ENCODE assay signal across 29 cellular contexts in the genomic region with DNA sequence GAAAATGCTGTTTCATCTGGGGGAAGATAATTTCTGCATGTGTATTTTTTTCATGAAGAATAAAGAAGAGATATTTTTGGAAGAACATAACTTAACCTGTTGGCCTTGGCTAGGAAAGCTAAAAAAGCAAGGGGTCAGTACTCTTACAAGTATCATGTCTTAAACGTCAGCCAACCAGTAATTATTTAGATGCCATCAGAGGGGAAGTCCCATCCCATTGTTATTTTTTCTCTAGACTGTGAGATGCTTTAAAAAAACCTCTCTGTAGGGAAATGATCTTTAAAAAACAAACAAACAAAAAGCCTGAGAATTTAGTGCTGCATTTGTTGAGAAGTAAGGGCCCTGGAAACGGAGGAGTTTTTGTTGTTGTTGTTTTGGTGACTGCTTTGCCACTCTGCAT.
DNase-seq lines count a peak whose midpoint lies in the region; ATAC-seq and TF ChIP-seq lines count a peak whose summit lies in the region.
"Had no signal": no experiment of that assay in that cellular context is flagged by ENCODE, and none has a peak within 500 bp of the region (broad histone marks: within the 10 kb centered on the region; RNA-seq: fewer than 3 reads in every experiment).

No MANE protein-coding gene starts in this region.

- H3K9me3 Mint-ChIP-seq in brain, result no peaks in the 10 kb centered on the region
- peaks cover 6 to 9% of the 10 kb centered on the region in 2 donors for H3K9me3 Mint-ChIP-seq in stimulated activated naive B cell treated with anti-CD40 and anti-IgM and Interleukin-4, amounts not matched to agents 10 μg/mL and 1 μg/mL and 100 μg/mL, for 72 hours
- H3K9me3 Mint-ChIP-seq: CD8-positive, alpha-beta T cell had no signal

- WGBS in heart right ventricle, 2 donors, result 37 to 52% methylated on average over 2 of the region's 2 CpGs

- H3K27ac Mint-ChIP-seq in brain, result peak overlapping the region in 3 of 5 experiments; percentile 18 to 90 (median 62)
- peak overlapping the region; percentile 42 for H3K27ac Mint-ChIP-seq in stimulated activated naive B cell treated with anti-CD40 and anti-IgM and Interleukin-4, amounts not matched to agents 10 μg/mL and 1 μg/mL and 100 μg/mL, for 72 hours
- H3K27ac Mint-ChIP-seq: activated CD4-positive, alpha-beta T cell treated with anti-CD3 and anti-CD28 coated beads for 36 hours; activated naive CD8-positive, alpha-beta T cell; CD8-positive, alpha-beta T cell; dendritic cell treated with granulocyte-macrophage colony-stimulating factor and Interleukin-4, amounts not matched to agents 40 ng/mL and 50 ng/mL, for 4 days; T-helper 17 cell had no signal

- H3K27ac ChIP-seq in heart right ventricle (peak overlapping the region in 2 of 10 donors; percentile 2 to 33), right atrium auricular region (no peak overlapping the region)
- H3K27ac ChIP-seq: psoas muscle, RWPE1, stomach, tibial artery had no signal

- no peaks in the 10 kb centered on the region for H3K27me3 ChIP-seq in heart right ventricle
- no peaks in the 10 kb centered on the region for H3K27me3 ChIP-seq in right atrium auricular region
- H3K27me3 ChIP-seq: MG63, stomach, tibial artery had no signal

- peaks cover 4% of the 10 kb centered on the region for H3K36me3 Mint-ChIP-seq in brain
- peaks cover 9 to 26% of the 10 kb centered on the region in 2 donors for H3K36me3 Mint-ChIP-seq in stimulated activated naive B cell treated with anti-CD40 and anti-IgM and Interleukin-4, amounts not matched to agents 10 μg/mL and 1 μg/mL and 100 μg/mL, for 72 hours
- H3K36me3 Mint-ChIP-seq: CD8-positive, alpha-beta T cell had no signal

- no peak overlapping the region for H3K4me3 Mint-ChIP-seq in brain
- no peak overlapping the region for H3K4me3 Mint-ChIP-seq in stimulated activated naive B cell treated with anti-CD40 and anti-IgM and Interleukin-4, amounts not matched to agents 10 μg/mL and 1 μg/mL and 100 μg/mL, for 72 hours
- H3K4me3 Mint-ChIP-seq: activated CD4-positive, alpha-beta T cell treated with anti-CD3 and anti-CD28 coated beads for 36 hours; activated naive CD8-positive, alpha-beta T cell; CD8-positive, alpha-beta T cell; dendritic cell treated with granulocyte-macrophage colony-stimulating factor and Interleukin-4, amounts not matched to agents 40 ng/mL and 50 ng/mL, for 4 days; T-helper 17 cell had no signal

- peak in 5 of 8 donors; percentile 34 to 70 (median 48) for ATAC-seq in heart right ventricle
- ATAC-seq in stimulated activated naive B cell treated with anti-CD40 and anti-IgM and Interleukin-4, amounts not matched to agents 10 μg/mL and 1 μg/mL and 100 μg/mL, for 72 hours (replicated peaks), result peak in 1 of 2 donors; percentile 33
- ATAC-seq in GM21528 (IDR thresholded peaks at IDR 0.05; ENCODE audit: low FRiP score, unreplicated experiment), result no peak
- ATAC-seq in HG02763 (IDR thresholded peaks at IDR 0.05; ENCODE audit: unreplicated experiment), result no peak
- ATAC-seq: activated CD4-positive, alpha-beta T cell treated with anti-CD3 and anti-CD28 coated beads for 36 hours; CD8-positive, alpha-beta T cell; K562; psoas muscle; T-helper 17 cell had no signal

- DNase-seq in heart right ventricle (no peak), right atrium auricular region (ENCODE audit: low spot score) (no peak), left kidney (ENCODE audit: low read depth, low spot score) (peak; percentile 43), NCI-H2196 (lab: John Stamatoyannopoulos, UW; ENCODE audit: unreplicated experiment) (no peak)
- DNase-seq in stimulated activated naive B cell treated with anti-CD40 and anti-IgM and Interleukin-4, amounts not matched to agents 10 μg/mL and 1 μg/mL and 100 μg/mL, for 72 hours, result no peak
- DNase-seq: activated CD4-positive, alpha-beta T cell treated with anti-CD3 and anti-CD28 coated beads for 36 hours; activated T-cell treated with anti-CD3 and anti-CD28 coated beads for 4 hours; aorta; CD8-positive, alpha-beta T cell; central memory CD4-positive, alpha-beta T cell; DMS 273 treated with DMSO at 0.1 percent for 48 hours; H7; kidney; MG63; NCI-H2029 treated with DMSO at 0.1 percent for 48 hours; NCI-H345; NCI-H82; psoas muscle; SK-N-SH; stomach; T-helper 17 cell; tibial artery had no signal

- H3K4me3 ChIP-seq in heart right ventricle (no peak overlapping the region), right atrium auricular region (no peak overlapping the region)
- H3K4me3 ChIP-seq: K562, MG63, psoas muscle, stomach, tibial artery had no signal

- no peak for TF ChIP-seq CTCF in heart right ventricle (IDR thresholded peaks at IDR 0.05)
- TF ChIP-seq CTCF in right atrium auricular region (IDR thresholded peaks at IDR 0.05), result no peak
- no peak for TF ChIP-seq CTCF in brain (conservative IDR thresholded peaks at IDR 0.05)

- peaks cover 3% of the 10 kb centered on the region for H3K27me3 Mint-ChIP-seq in brain
- H3K27me3 Mint-ChIP-seq in stimulated activated naive B cell treated with anti-CD40 and anti-IgM and Interleukin-4, amounts not matched to agents 10 μg/mL and 1 μg/mL and 100 μg/mL, for 72 hours, result no peaks in the 10 kb centered on the region
- H3K27me3 Mint-ChIP-seq: activated CD4-positive, alpha-beta T cell treated with anti-CD3 and anti-CD28 coated beads for 36 hours; activated naive CD8-positive, alpha-beta T cell; dendritic cell treated with granulocyte-macrophage colony-stimulating factor and Interleukin-4, amounts not matched to agents 40 ng/mL and 50 ng/mL, for 4 days; T-helper 17 cell had no signal

- intact Hi-C loops in heart right ventricle (cut with DNase I), result no loop called here

- H3K4me1 ChIP-seq in heart right ventricle (peaks cover 0 to 24% (median 0%) of the 10 kb centered on the region in 9 donors), right atrium auricular region (peaks cover 0 to 4% of the 10 kb centered on the region in 2 donors)

- peaks cover 50% of the 10 kb centered on the region for H3K4me1 Mint-ChIP-seq in brain
- H3K4me1 Mint-ChIP-seq in stimulated activated naive B cell treated with anti-CD40 and anti-IgM and Interleukin-4, amounts not matched to agents 10 μg/mL and 1 μg/mL and 100 μg/mL, for 72 hours, result peaks cover 50 to 82% of the 10 kb centered on the region in 2 donors

- H3K9me3 ChIP-seq in heart right ventricle, result no peaks in the 10 kb centered on the region
- H3K9me3 ChIP-seq in right atrium auricular region, result no peaks in the 10 kb centered on the region
- H3K9me3 ChIP-seq: MG63, psoas muscle, SK-N-SH, stomach, tibial artery had no signal

- H3K36me3 ChIP-seq in heart right ventricle (no peaks in the 10 kb centered on the region), right atrium auricular region (no peaks in the 10 kb centered on the region)
- H3K36me3 ChIP-seq: MG63, stomach, tibial artery had no signal

Comparison
In these comparisons a context has a peak if more than half of its experiments do, and no peak if none do; other contexts are left out.
1. ATAC-seq: peak in heart right ventricle (5 of 8); none in GM21528 (single experiment) and HG02763 (single experiment).